ENCODE assay signal across 10 cellular contexts in the genomic region with DNA sequence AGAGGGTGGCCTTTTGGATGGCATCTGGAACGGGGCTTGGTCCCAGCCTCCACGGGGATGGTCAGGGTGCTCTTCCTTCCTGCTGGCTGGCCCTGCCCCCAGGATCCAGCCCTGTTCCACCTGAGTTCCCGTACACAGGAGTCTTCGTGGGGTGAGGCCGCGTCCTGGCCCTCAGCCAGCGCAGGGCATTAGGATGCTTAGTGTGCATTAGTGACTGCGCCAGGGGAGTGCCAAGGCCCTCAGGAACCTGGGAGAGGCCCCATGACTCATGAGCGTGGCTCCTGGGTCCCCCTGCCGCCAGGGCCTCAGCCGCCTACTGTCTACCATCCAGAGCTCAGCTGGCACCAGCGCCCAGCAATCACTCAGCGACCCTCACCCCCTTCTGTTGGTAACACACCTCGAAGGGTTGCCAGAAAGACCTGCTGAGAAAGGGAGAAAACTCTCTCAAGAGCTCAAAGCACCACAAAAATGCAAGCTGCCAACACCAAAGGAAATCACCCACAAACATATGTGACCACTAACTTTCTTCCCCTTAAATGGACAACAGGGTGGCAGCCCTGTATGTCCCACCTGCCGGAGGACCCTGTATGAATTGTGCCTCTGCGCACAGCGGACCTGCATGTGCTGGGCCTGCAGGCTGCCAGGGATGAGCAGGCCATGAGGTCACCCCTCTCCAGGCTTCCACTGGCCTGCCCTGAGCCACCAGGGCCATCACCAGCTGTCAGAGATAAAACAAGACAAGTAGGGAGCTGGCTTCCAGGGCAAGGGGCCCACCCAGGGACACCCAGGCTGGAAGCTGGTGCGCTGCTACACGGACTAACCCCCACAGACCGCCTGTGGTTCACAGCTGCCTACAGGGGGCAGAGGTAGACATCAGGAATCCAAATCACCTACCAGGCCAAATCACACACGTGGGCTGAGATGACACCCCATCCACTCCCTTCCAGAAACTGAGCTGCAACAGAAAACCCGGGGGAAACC. TPM values are rescaled to one million over a fixed set of nuclear protein-coding genes. Genes with fewer than 3 reads are reported as not detected.
A peak's percentile ranks its signal among the peaks of the same experiment; 100 is the strongest.
DNase-seq lines count a peak whose midpoint lies in the region; ATAC-seq and TF ChIP-seq lines count a peak whose summit lies in the region.
"Had no signal": no experiment of that assay in that cellular context is flagged by ENCODE, and none has a peak within 500 bp of the region (broad histone marks: within the 10 kb centered on the region; RNA-seq: fewer than 3 reads in every experiment).

No MANE protein-coding gene starts in this region.

- TF ChIP-seq CTCF in AG04449 (IDR thresholded peaks at IDR 0.05; ENCODE audit: insufficient read depth, low read length, missing control alignments) (peak; percentile 30), lung (IDR thresholded peaks at IDR 0.05; ENCODE audit: control extremely low read depth, extremely low read depth) (no peak)

- peaks cover 10 to 79% of the 10 kb centered on the region in 2 donors for H3K4me1 ChIP-seq in lung (ENCODE audit: control insufficient read depth in 2 of 2, insufficient read depth in 2 of 2, low read length in 2 of 2)

- WGBS in lung, 2 donors = 65 to 81% methylated on average over 22 of the region's 22 CpGs

- H3K27me3 ChIP-seq in lung (ENCODE audit: control insufficient read depth, insufficient read depth) = no peaks in the 10 kb centered on the region
- H3K27me3 ChIP-seq: neutrophil had no signal

- CTCF ChIA-PET in AG04449 (lab: Yijun Ruan, JAX) = interaction anchor here (0.7 to 3.3 kb wide), 15 partner anchors 11 to 618 kb away, joined by 3 to 10 read pairs (median 4); no protein-coding TSS in a partner anchor

- no peaks in the 10 kb centered on the region for H3K36me3 ChIP-seq in lung (ENCODE audit: control insufficient read depth in 2 of 2, insufficient read depth in 2 of 2, low read length in 2 of 2)
- H3K36me3 ChIP-seq: neutrophil had no signal

- H3K9me3 ChIP-seq in lung (ENCODE audit: control insufficient read depth in 2 of 2, insufficient read depth in 1 of 2, low read length in 1 of 2) = no peaks in the 10 kb centered on the region
- H3K9me3 ChIP-seq: neutrophil had no signal

- ATAC-seq in lung (ENCODE audit: insufficient read depth, low FRiP score) (peak; percentile 36), GM18502 (IDR thresholded peaks at IDR 0.05; ENCODE audit: poor library complexity, unreplicated experiment) (no peak), HG02759 (IDR thresholded peaks at IDR 0.05; ENCODE audit: unreplicated experiment) (no peak)

- H3K4me3 ChIP-seq in AG04449 (ENCODE audit: low read depth, low read length) (no peak overlapping the region), lung (no peak overlapping the region)

- POLR2A ChIA-PET in AG04449 (lab: Yijun Ruan, JAX) = interaction anchor here (0.8 to 1.7 kb wide), 4 partner anchors 30 to 48 kb away, joined by 3 to 4 read pairs (median 4); no protein-coding TSS in a partner anchor

- H3K27ac ChIP-seq in lung (ENCODE audit: low read depth in 1 of 2, low read length in 1 of 2) = peak overlapping the region; percentile 65 to 86
- H3K27ac ChIP-seq: neutrophil had no signal

- DNase-seq in AG04449 (ENCODE audit: low read depth, low spot score) (no peak), HT1080 (ENCODE audit: low read depth) (peak; percentile 62), astrocyte of the hippocampus (ENCODE audit: low read depth, low spot score) (peak; percentile 83), lung (ENCODE audit: low spot score) (peak; percentile 85), activated gamma-delta T cell (lab: John Stamatoyannopoulos, UW) (no peak), activated T-cell treated with anti-CD3 and anti-CD28 coated beads for 4 hours (no peak)
- DNase-seq: activated CD4-positive, alpha-beta T cell treated with anti-CD3 and anti-CD28 coated beads, Interleukin-2, amount 10 ng/mL, durations not matched to agents 24 days and 14 days had no signal

RNA-seq across cellular contexts. Expression of a gene that starts 28.7 kb away (rescaled TPM):
- total RNA-seq in HT1080 (2014; rRNA removed; shearing (Covaris generic)) = 48.7 and 52.7 TPM in 2 replicates
- 23.7 and 28.0 TPM in 2 replicates for polyA plus RNA-seq in HT1080 (2015; cell fraction: cytosol; rRNA removed)
- polyA plus RNA-seq in HT1080 (2015; cell fraction: nucleus; rRNA removed) = 21.6 and 24.8 TPM in 2 replicates
- 10 to 100 TPM in 1 of 2 donors, 1 to 10 TPM in 1; 2.8 to 19.8 TPM for total RNA-seq in lung
- polyA plus RNA-seq in lung = 10 to 100 TPM; 16.0 to 19.2 TPM

Comparison
In these comparisons a context has a peak if more than half of its experiments do, and no peak if none do; other contexts are left out.
1. DNase-seq: peak in HT1080 (single experiment), astrocyte of the hippocampus (single experiment) and lung (single experiment); none in AG04449 (single experiment), activated gamma-delta T cell (single experiment) and activated T-cell treated with anti-CD3 and anti-CD28 coated beads for 4 hours (single experiment).